In genomic region chr16:90022209-90023077, GRCh38 we compare ENCODE assay signal across 8 cellular contexts. TPM values are rescaled to one million over a fixed set of nuclear protein-coding genes. Genes with fewer than 3 reads are reported as not detected.
DNase-seq lines count a peak whose midpoint lies in the region; ATAC-seq and TF ChIP-seq lines count a peak whose summit lies in the region.

No MANE protein-coding gene starts in this region.

- DNase-seq in ACHN, result peak; percentile 95
- DNase-seq in HS-5 (ENCODE audit: low read depth), result peak; percentile 35
- DNase-seq in NOMO-1 (lab: John Stamatoyannopoulos, UW; ENCODE audit: unreplicated experiment in 2 of 2), result peak; percentile 80 to 88
- DNase-seq in activated T-cell treated with anti-CD3 and anti-CD28 coated beads for 1 hour (ENCODE audit: low read depth), result peak; percentile 62
- DNase-seq in epithelial cell of esophagus (ENCODE audit: low read depth), result peak; percentile 88
- DNase-seq in mucosa of gallbladder (ENCODE audit: low spot score), result peak; percentile 93
- DNase-seq in stimulated activated CD8-positive, alpha-beta memory T cell treated with anti-CD3 and anti-CD28 coated beads, Interleukin-4, amount 100 ng/mL, for 24 hours (ENCODE audit: low read depth), result peak; percentile 67

- in situ Hi-C loops in ACHN (cut with HindIII; ENCODE audit: low pct_ligation_motif_present, low pct_unique_long_range_greater_than_20kb, low sequenced_read_pairs), result no loop called here

- ATAC-seq in GM18870 (IDR thresholded peaks at IDR 0.05; ENCODE audit: unreplicated experiment), result peak; percentile 47

- TF ChIP-seq CTCF in epithelial cell of esophagus (IDR thresholded peaks at IDR 0.05; ENCODE audit: insufficient read depth, low read depth, low read length, missing control alignments), result no peak

- peak overlapping the region; percentile 79 for H3K4me3 ChIP-seq in epithelial cell of esophagus (ENCODE audit: low read length)

RNA-seq across cellular contexts. Expression of gene DBNDD1, which starts 3.2 kb away (rescaled TPM):
- 21.2 TPM for total RNA-seq in mucosa of gallbladder

RNA-seq across cellular contexts. Expression of gene PRDM7, which starts 54.7 kb away (rescaled TPM):
- not detected for total RNA-seq in mucosa of gallbladder

Comparison
In these comparisons a context has a peak if more than half of its experiments do, and no peak if none do; other contexts are left out.
1. Peak in every context shown above with its lines: DNase-seq, ATAC-seq and H3K4me3 ChIP-seq.
2. DNase-seq: peak in every context shown above with its lines; median percentile 95 in ACHN; 93 in mucosa of gallbladder; 88 in epithelial cell of esophagus; 84 in NOMO-1; 67 in stimulated activated CD8-positive, alpha-beta memory T cell treated with anti-CD3 and anti-CD28 coated beads, Interleukin-4, amount 100 ng/mL, for 24 hours; 62 in activated T-cell treated with anti-CD3 and anti-CD28 coated beads for 1 hour; 35 in HS-5.